ENCODE assay signal across 8 cellular contexts in genomic region chr2:229800997-229801754, GRCh38.
DNase-seq lines count a peak whose midpoint lies in the region; ATAC-seq and TF ChIP-seq lines count a peak whose summit lies in the region.

No MANE protein-coding gene starts in this region.

- H3K27ac ChIP-seq in brain microvascular endothelial cell = no peak overlapping the region

- peak; percentile 48 for DNase-seq in COLO829 (ENCODE audit: low spot score)
- peak; percentile 11 for DNase-seq in NCI-H1105 (lab: John Stamatoyannopoulos, UW)
- peak; percentile 32 for DNase-seq in UCSD-AML1 (lab: John Stamatoyannopoulos, UW; ENCODE audit: unreplicated experiment)
- peak; percentile 41 for DNase-seq in brain microvascular endothelial cell
- DNase-seq in inferior parietal cortex (ENCODE audit: extremely low spot score) = peak; percentile 72
- DNase-seq in stimulated activated CD4-positive, alpha-beta T cell treated with anti-CD3 and anti-CD28 coated beads, Interleukin-1b, Interleukin-23, amount 100 ng/mL, for 24 hours (ENCODE audit: low read depth in 4 of 4, low spot score in 1 of 4) = peak; percentile 41 to 61 (median 52)

- H3K27me3 ChIP-seq in brain microvascular endothelial cell (replicated peaks) = no peaks in the 10 kb centered on the region

- no peak overlapping the region for H3K4me3 ChIP-seq in brain microvascular endothelial cell (ENCODE audit: low read depth, low read length)

- in situ Hi-C loops in brain microvascular endothelial cell (cut with HindIII; ENCODE audit: low pct_ligation_motif_present, low sequenced_read_pairs) = no loop called here

- peaks cover 36% of the 10 kb centered on the region for H3K36me3 ChIP-seq in brain microvascular endothelial cell (replicated peaks)

- ATAC-seq in GM21423 (IDR thresholded peaks at IDR 0.05; ENCODE audit: unreplicated experiment) (peak; percentile 68), GM19397 (IDR thresholded peaks at IDR 0.05; ENCODE audit: unreplicated experiment) (no peak)

- TF ChIP-seq CTCF in brain microvascular endothelial cell (IDR thresholded peaks at IDR 0.05; ENCODE audit: low read depth, low read length, missing control alignments) = peak; percentile 82

Comparison
In these comparisons a context has a peak if more than half of its experiments do, and no peak if none do; other contexts are left out.
1. DNase-seq: peak in every context shown above with its lines; median percentile 72 in inferior parietal cortex; 52 in stimulated activated CD4-positive, alpha-beta T cell treated with anti-CD3 and anti-CD28 coated beads, Interleukin-1b, Interleukin-23, amount 100 ng/mL, for 24 hours; 48 in COLO829; 41 in brain microvascular endothelial cell; 32 in UCSD-AML1; 11 in NCI-H1105.